In the genomic region with DNA sequence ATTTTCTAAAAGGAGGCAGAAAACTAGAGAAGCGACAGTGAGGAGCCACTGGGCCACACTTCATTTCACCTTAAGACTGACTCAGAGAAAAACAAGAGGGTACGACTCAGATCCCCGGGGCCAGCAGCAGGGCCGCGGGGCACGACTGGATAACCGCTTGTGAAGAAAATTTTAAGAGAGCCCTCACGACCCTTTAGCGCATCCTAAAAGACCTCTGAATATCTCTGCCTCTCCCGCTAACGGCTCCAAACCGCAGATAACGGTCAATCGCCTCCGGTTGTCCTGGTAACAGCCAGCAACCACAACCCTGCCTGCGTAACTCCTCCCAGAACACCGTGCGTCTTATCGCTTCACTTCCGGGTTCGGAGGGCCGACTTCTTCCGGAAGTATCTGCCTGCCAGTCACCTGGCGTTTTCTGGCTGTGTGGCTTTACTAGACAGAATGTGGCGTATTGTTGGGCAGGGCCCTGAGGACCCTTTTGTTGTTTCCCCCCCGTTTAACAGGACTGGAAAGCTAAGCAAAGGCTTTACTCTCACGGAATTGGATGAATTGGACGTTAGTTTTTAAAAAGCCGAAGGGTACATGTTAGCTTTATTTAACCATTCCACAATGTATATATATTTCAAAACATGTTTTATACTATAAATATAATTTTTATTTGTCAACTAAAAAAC, we compare ENCODE assay signal across 1 cellular context.
TF ChIP-seq lines count a peak whose summit lies in the region.

No MANE protein-coding gene starts in this region.

TF ChIP-seq in K562, 482 proteins besides CTCF, POLR2A, EP300 and RAD21 (continued from another document and continues in another):
- TF ChIP-seq, protein P1, sequence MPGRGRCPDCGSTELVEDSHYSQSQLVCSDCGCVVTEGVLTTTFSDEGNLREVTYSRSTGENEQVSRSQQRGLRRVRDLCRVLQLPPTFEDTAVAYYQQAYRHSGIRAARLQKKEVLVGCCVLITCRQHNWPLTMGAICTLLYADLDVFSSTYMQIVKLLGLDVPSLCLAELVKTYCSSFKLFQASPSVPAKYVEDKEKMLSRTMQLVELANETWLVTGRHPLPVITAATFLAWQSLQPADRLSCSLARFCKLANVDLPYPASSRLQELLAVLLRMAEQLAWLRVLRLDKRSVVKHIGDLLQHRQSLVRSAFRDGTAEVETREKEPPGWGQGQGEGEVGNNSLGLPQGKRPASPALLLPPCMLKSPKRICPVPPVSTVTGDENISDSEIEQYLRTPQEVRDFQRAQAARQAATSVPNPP (IDR thresholded peaks at IDR 0.05; ENCODE audit: borderline replicate concordance, insufficient read depth, insufficient read length), result no peak
- TF ChIP-seq SRF (CRISPR knock-in tag; IDR thresholded peaks at IDR 0.05) (0 out of 4 replicates have a peak, but pooled peaks of 1 of the 2 experiments have one; percentile 42), MEIS2 (IDR thresholded peaks at IDR 0.05; ENCODE audit: partially characterized antibody) (peak; percentile 77), KLF16 (IDR thresholded peaks at IDR 0.05) (no peak), SMC3 (conservative IDR thresholded peaks at IDR 0.05; ENCODE audit: insufficient read depth, low read depth, low read length) (no peak), PTRF (tag; IDR thresholded peaks at IDR 0.05) (no peak), SAFB (IDR thresholded peaks at IDR 0.05; ENCODE audit: borderline replicate concordance, low read depth, low read length) (no peak), HNRNPL (IDR thresholded peaks at IDR 0.05; ENCODE audit: low read depth, low read length) (no peak), CEBPB (tag; IDR thresholded peaks at IDR 0.05) (0 out of 2 replicates have a peak, but pooled peaks have one; percentile 27), ZNF197 (CRISPR knock-in tag; IDR thresholded peaks at IDR 0.05; ENCODE audit: low read depth) (0 out of 2 replicates have a peak, but pooled peaks have one; percentile 15), ZNF184 (CRISPR knock-in tag; IDR thresholded peaks at IDR 0.05) (no peak), CHD1 (IDR thresholded peaks at IDR 0.05; ENCODE audit: low read length) (no peak), HEY1 (CRISPR knock-in tag; IDR thresholded peaks at IDR 0.05; ENCODE audit: borderline replicate concordance) (no peak), ZFP30 (CRISPR knock-in tag; IDR thresholded peaks at IDR 0.05; ENCODE audit: borderline replicate concordance) (no peak), ZNF41 (CRISPR knock-in tag; conservative IDR thresholded peaks at IDR 0.05) (no peak), ZNF347 (CRISPR knock-in tag; IDR thresholded peaks at IDR 0.05; ENCODE audit: low read depth) (no peak), JUND (IDR thresholded peaks at IDR 0.05; ENCODE audit: borderline replicate concordance, low read depth, low read length) (peak; percentile 67; the same call in 1 of the 2 replicates), JUND (tag; IDR thresholded peaks at IDR 0.05; ENCODE audit: borderline replicate concordance, low read depth, low read length) (peak; percentile 56; the same call in 1 of the 3 replicates), MEF2D (tag; conservative IDR thresholded peaks at IDR 0.05; ENCODE audit: low read depth) (no peak), TEAD2 (tag; IDR thresholded peaks at IDR 0.05) (no peak), ZNF143 (CRISPR knock-in tag; IDR thresholded peaks at IDR 0.05) (peak; percentile 64; the same call in 1 of the 2 replicates), BRCA1 (IDR thresholded peaks at IDR 0.05) (no peak), BRCA1 (CRISPR knock-in tag; IDR thresholded peaks at IDR 0.05) (no peak), ZNF830 (CRISPR knock-in tag; IDR thresholded peaks at IDR 0.05) (no peak), MYNN (IDR thresholded peaks at IDR 0.05) (peak; percentile 53; the same call in 1 of the 2 replicates), MYNN (CRISPR knock-in tag; IDR thresholded peaks at IDR 0.05) (no peak), NCOA2 (IDR thresholded peaks at IDR 0.05; ENCODE audit: partially characterized antibody in 2 of 2) (no peak), LCOR (CRISPR knock-in tag; IDR thresholded peaks at IDR 0.05) (0 out of 2 replicates have a peak, but pooled peaks have one; percentile 66), MBD2 (IDR thresholded peaks at IDR 0.05; ENCODE audit: borderline replicate concordance, low read depth) (no peak; the same call in 1 of the 2 replicates), HNRNPH1 (optimal IDR thresholded peaks at IDR 0.05; ENCODE audit: low read depth, low read length) (no peak), SMARCE1 (IDR thresholded peaks at IDR 0.05) (peak; percentile 57), PTTG1 (tag; IDR thresholded peaks at IDR 0.05; ENCODE audit: low read depth) (no peak), ZNF766 (CRISPR knock-in tag; conservative IDR thresholded peaks at IDR 0.05) (peak; percentile 80), POU5F1 (IDR thresholded peaks at IDR 0.05; ENCODE audit: borderline replicate concordance, low read depth, low read length, partially characterized antibody) (no peak), ZKSCAN1 (IDR thresholded peaks at IDR 0.05; ENCODE audit: low read depth, low read length) (no peak), HNRNPK (IDR thresholded peaks at IDR 0.05; ENCODE audit: low read depth, low read length, poor library complexity, severe bottlenecking) (no peak)
- TF ChIP-seq, protein P2, sequence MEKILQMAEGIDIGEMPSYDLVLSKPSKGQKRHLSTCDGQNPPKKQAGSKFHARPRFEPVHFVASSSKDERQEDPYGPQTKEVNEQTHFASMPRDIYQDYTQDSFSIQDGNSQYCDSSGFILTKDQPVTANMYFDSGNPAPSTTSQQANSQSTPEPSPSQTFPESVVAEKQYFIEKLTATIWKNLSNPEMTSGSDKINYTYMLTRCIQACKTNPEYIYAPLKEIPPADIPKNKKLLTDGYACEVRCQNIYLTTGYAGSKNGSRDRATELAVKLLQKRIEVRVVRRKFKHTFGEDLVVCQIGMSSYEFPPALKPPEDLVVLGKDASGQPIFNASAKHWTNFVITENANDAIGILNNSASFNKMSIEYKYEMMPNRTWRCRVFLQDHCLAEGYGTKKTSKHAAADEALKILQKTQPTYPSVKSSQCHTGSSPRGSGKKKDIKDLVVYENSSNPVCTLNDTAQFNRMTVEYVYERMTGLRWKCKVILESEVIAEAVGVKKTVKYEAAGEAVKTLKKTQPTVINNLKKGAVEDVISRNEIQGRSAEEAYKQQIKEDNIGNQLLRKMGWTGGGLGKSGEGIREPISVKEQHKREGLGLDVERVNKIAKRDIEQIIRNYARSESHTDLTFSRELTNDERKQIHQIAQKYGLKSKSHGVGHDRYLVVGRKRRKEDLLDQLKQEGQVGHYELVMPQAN (IDR thresholded peaks at IDR 0.05; ENCODE audit: borderline replicate concordance), result no peak
- TF ChIP-seq, protein P3, sequence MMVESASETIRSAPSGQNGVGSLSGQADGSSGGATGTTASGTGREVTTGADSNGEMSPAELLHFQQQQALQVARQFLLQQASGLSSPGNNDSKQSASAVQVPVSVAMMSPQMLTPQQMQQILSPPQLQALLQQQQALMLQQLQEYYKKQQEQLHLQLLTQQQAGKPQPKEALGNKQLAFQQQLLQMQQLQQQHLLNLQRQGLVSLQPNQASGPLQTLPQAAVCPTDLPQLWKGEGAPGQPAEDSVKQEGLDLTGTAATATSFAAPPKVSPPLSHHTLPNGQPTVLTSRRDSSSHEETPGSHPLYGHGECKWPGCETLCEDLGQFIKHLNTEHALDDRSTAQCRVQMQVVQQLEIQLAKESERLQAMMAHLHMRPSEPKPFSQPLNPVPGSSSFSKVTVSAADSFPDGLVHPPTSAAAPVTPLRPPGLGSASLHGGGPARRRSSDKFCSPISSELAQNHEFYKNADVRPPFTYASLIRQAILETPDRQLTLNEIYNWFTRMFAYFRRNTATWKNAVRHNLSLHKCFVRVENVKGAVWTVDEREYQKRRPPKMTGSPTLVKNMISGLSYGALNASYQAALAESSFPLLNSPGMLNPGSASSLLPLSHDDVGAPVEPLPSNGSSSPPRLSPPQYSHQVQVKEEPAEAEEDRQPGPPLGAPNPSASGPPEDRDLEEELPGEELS (CRISPR knock-in tag; IDR thresholded peaks at IDR 0.05; ENCODE audit: borderline replicate concordance), result no peak
- TF ChIP-seq, protein P4, sequence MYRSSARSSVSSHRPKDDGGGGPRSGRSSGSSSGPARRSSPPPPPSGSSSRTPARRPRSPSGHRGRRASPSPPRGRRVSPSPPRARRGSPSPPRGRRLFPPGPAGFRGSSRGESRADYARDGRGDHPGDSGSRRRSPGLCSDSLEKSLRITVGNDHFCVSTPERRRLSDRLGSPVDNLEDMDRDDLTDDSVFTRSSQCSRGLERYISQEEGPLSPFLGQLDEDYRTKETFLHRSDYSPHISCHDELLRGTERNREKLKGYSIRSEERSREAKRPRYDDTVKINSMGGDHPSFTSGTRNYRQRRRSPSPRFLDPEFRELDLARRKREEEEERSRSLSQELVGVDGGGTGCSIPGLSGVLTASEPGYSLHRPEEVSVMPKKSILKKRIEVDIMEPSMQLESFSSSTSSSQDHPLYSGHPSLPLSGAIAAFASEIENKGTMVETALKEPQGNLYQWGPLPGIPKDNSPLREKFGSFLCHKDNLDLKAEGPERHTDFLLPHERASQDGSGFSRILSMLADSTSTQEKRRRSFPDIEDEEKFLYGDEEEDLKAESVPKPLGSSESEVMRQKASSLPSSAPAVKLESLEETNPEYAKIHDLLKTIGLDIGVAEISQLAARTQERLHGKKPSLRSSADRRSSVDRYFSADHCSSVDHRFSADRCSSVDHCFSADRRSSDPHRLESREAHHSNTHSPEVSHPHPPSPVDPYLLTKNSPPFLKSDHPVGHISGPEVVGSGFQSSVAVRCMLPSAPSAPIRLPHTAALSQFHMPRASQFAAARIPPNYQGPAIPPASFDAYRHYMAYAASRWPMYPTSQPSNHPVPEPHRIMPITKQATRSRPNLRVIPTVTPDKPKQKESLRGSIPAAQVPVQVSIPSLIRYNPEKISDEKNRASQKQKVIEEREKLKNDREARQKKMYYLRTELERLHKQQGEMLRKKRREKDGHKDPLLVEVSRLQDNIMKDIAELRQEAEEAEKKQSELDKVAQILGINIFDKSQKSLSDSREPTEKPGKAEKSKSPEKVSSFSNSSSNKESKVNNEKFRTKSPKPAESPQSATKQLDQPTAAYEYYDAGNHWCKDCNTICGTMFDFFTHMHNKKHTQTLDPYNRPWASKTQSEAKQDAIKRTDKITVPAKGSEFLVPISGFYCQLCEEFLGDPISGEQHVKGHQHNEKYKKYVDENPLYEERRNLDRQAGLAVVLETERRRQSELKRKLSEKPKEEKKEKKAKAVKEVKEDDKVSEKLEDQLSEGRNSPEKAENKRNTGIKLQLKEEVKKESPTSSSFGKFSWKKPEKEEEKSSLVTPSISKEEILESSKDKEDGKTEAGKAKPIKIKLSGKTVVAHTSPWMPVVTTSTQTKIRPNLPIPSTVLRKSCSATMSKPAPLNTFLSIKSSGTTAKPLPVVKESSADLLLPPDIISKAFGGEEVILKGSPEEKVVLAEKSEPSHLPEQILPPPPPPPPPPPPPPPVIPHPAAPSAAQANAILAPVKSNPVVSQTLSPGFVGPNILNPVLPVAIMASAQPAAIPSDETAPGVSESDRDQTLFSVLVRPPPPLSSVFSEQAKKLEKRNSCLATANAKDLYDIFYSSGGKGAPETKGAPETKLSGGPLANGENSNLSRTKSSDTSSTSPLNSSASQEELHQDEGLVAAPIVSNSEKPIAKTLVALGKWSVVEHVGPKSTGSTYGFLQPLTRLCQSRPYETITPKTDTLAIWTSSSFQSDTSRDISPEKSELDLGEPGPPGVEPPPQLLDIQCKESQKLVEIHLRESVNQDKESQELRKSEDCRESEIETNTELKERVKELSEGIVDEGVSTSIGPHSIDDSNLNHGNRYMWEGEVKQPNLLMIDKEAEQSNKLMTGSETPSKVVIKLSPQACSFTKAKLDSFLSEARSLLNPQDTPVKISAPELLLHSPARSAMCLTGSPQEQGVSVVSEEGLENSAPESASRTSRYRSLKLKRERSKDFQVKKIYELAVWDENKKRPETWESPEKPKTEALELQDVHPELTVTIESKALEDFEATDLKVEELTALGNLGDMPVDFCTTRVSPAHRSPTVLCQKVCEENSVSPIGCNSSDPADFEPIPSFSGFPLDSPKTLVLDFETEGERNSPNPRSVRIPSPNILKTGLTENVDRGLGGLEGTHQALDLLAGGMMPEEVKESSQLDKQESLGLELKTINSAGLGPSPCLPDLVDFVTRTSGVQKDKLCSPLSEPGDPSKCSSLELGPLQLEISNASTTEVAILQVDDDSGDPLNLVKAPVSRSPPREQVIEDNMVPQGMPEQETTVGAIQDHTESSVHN (IDR thresholded peaks at IDR 0.05; ENCODE audit: borderline replicate concordance in 1 of 2, low read depth in 1 of 2), result peak in 1 of 2 experiments; percentile 27; a peak in 1 of 4 replicates
- TF ChIP-seq, protein P5, sequence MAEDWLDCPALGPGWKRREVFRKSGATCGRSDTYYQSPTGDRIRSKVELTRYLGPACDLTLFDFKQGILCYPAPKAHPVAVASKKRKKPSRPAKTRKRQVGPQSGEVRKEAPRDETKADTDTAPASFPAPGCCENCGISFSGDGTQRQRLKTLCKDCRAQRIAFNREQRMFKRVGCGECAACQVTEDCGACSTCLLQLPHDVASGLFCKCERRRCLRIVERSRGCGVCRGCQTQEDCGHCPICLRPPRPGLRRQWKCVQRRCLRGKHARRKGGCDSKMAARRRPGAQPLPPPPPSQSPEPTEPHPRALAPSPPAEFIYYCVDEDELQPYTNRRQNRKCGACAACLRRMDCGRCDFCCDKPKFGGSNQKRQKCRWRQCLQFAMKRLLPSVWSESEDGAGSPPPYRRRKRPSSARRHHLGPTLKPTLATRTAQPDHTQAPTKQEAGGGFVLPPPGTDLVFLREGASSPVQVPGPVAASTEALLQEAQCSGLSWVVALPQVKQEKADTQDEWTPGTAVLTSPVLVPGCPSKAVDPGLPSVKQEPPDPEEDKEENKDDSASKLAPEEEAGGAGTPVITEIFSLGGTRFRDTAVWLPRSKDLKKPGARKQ (CRISPR knock-in tag; IDR thresholded peaks at IDR 0.05), result no peak
- TF ChIP-seq, protein P6, sequence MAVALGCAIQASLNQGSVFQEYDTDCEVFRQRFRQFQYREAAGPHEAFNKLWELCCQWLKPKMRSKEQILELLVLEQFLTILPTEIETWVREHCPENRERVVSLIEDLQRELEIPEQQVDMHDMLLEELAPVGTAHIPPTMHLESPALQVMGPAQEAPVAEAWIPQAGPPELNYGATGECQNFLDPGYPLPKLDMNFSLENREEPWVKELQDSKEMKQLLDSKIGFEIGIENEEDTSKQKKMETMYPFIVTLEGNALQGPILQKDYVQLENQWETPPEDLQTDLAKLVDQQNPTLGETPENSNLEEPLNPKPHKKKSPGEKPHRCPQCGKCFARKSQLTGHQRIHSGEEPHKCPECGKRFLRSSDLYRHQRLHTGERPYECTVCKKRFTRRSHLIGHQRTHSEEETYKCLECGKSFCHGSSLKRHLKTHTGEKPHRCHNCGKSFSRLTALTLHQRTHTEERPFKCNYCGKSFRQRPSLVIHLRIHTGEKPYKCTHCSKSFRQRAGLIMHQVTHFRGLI (CRISPR knock-in tag; IDR thresholded peaks at IDR 0.05), result no peak
